ENCODE assay signal across 29 cellular contexts in genomic region chr10:74320026-74320425, GRCh38.
"Had no signal": no experiment of that assay in that cellular context is flagged by ENCODE, and none has a peak within 500 bp of the region (broad histone marks: within the 10 kb centered on the region; RNA-seq: fewer than 3 reads in every experiment).

No MANE protein-coding gene starts in this region.

- H3K4me1 ChIP-seq: neural progenitor cell, parathyroid adenoma, psoas muscle, sigmoid colon, stomach, testis, tibial artery, transverse colon, upper lobe of right lung, uterus had no signal

- FAIRE-seq: small intestine had no signal

- H3K27ac Mint-ChIP-seq: naive thymus-derived CD8-positive, alpha-beta T cell; natural killer cell treated with Interleukin-12 subunit alpha and Interleukin-12 subunit beta and Interleukin-15 and Interleukin-18, amount 100 ng/mL, for 72 hours; nephron progenitor cell; neural progenitor cell; progenitor cell of endocrine pancreas; stimulated activated effector memory CD8-positive, alpha-beta T cell treated with anti-CD3 and anti-CD28 coated beads, Interleukin-12 subunit alpha, Interleukin-12 subunit beta, amount 100 ng/mL, for 72 hours; stimulated activated naive B cell treated with anti-CD40 and anti-IgM and Interleukin-4, amounts not matched to agents 10 μg/mL and 1 μg/mL and 100 μg/mL, for 72 hours; stimulated activated naive CD8-positive, alpha-beta T cell treated with anti-CD3 and anti-CD28 coated beads, Interleukin-15, Interleukin-2, amounts not matched to agents 100 ng/mL and 50 ng/mL, for 24 hours; type B pancreatic cell had no signal

- H3K9ac ChIP-seq: neural progenitor cell, parathyroid adenoma had no signal

- H3K27ac ChIP-seq: neural progenitor cell, ovary, parathyroid adenoma, psoas muscle, right lobe of liver, sigmoid colon, stomach, testis, tibial artery, transverse colon, upper lobe of right lung, uterus had no signal

- H3K36me3 ChIP-seq: neural progenitor cell, ovary, right lobe of liver, sigmoid colon, upper lobe of right lung, uterus had no signal

- H3K4me3 Mint-ChIP-seq: naive thymus-derived CD8-positive, alpha-beta T cell; natural killer cell treated with Interleukin-12 subunit alpha and Interleukin-12 subunit beta and Interleukin-15 and Interleukin-18, amount 100 ng/mL, for 72 hours; nephron progenitor cell; neural progenitor cell; stimulated activated effector memory CD8-positive, alpha-beta T cell treated with anti-CD3 and anti-CD28 coated beads, Interleukin-12 subunit alpha, Interleukin-12 subunit beta, amount 100 ng/mL, for 72 hours; stimulated activated naive B cell treated with anti-CD40 and anti-IgM and Interleukin-4, amounts not matched to agents 10 μg/mL and 1 μg/mL and 100 μg/mL, for 72 hours; stimulated activated naive CD8-positive, alpha-beta T cell treated with anti-CD3 and anti-CD28 coated beads, Interleukin-15, Interleukin-2, amounts not matched to agents 100 ng/mL and 50 ng/mL, for 24 hours; type B pancreatic cell had no signal

- ATAC-seq: naive thymus-derived CD8-positive, alpha-beta T cell; natural killer cell treated with Interleukin-12 subunit alpha and Interleukin-12 subunit beta and Interleukin-15 and Interleukin-18, amount 100 ng/mL, for 72 hours; psoas muscle; right cardiac atrium; right lobe of liver; stimulated activated effector memory CD8-positive, alpha-beta T cell treated with anti-CD3 and anti-CD28 coated beads, Interleukin-12 subunit alpha, Interleukin-12 subunit beta, amount 100 ng/mL, for 72 hours; stimulated activated naive B cell treated with anti-CD40 and anti-IgM and Interleukin-4, amounts not matched to agents 10 μg/mL and 1 μg/mL and 100 μg/mL, for 72 hours; upper lobe of right lung had no signal

- H3K4me2 ChIP-seq: neural progenitor cell had no signal

- H3K79me2 ChIP-seq: parathyroid adenoma had no signal

- H2AFZ ChIP-seq: neural progenitor cell, parathyroid adenoma had no signal

- H3K27me3 Mint-ChIP-seq: naive thymus-derived CD8-positive, alpha-beta T cell; natural killer cell treated with Interleukin-12 subunit alpha and Interleukin-12 subunit beta and Interleukin-15 and Interleukin-18, amount 100 ng/mL, for 72 hours; progenitor cell of endocrine pancreas; stimulated activated naive B cell treated with anti-CD40 and anti-IgM and Interleukin-4, amounts not matched to agents 10 μg/mL and 1 μg/mL and 100 μg/mL, for 72 hours; stimulated activated naive CD8-positive, alpha-beta T cell treated with anti-CD3 and anti-CD28 coated beads, Interleukin-15, Interleukin-2, amounts not matched to agents 100 ng/mL and 50 ng/mL, for 24 hours; type B pancreatic cell had no signal

- DNase-seq: naive thymus-derived CD8-positive, alpha-beta T cell; nephron progenitor cell; occipital lobe; ovary; posterior cingulate gyrus; psoas muscle; right cardiac atrium; right lobe of liver; sigmoid colon; small intestine; stimulated activated CD4-positive, alpha-beta T cell treated with anti-CD3 and anti-CD28 coated beads, Interleukin-15, amount 100 ng/mL, for 24 hours; stimulated activated CD4-positive, alpha-beta T cell treated with anti-CD3 and anti-CD28 coated beads, Interleukin-2, amount 100 ng/mL, for 24 hours; stimulated activated CD4-positive, alpha-beta T cell treated with anti-CD3 and anti-CD28 coated beads, Interleukin-2, amount 100 ng/mL, for 48 hours; stimulated activated CD4-positive, alpha-beta T cell treated with anti-CD3 and anti-CD28 coated beads, Interleukin-4, amount 100 ng/mL, for 24 hours; stimulated activated naive B cell treated with anti-CD40 and anti-IgM and Interleukin-4, amounts not matched to agents 10 μg/mL and 1 μg/mL and 100 μg/mL, for 72 hours; stimulated activated naive CD4-positive, alpha-beta T cell treated with Interleukin-2 at 50 U/mL for 16 hours; stomach; testis; tibial artery; transverse colon; upper lobe of right lung; uterus had no signal

- H3K4me3 ChIP-seq: neural progenitor cell, ovary, psoas muscle, right lobe of liver, sigmoid colon, stomach, testis, tibial artery, transverse colon, upper lobe of right lung, uterus had no signal

- H3K27me3 ChIP-seq: neural progenitor cell, ovary, right lobe of liver, sigmoid colon, stomach, testis, tibial artery, transverse colon, upper lobe of right lung, uterus had no signal

- H3K9me3 ChIP-seq: ovary, right lobe of liver, sigmoid colon, testis had no signal

- H3K4me1 Mint-ChIP-seq: nephron progenitor cell, neural progenitor cell had no signal
